Comparison of ENCODE assay signal across 8 cellular contexts in the genomic region with DNA sequence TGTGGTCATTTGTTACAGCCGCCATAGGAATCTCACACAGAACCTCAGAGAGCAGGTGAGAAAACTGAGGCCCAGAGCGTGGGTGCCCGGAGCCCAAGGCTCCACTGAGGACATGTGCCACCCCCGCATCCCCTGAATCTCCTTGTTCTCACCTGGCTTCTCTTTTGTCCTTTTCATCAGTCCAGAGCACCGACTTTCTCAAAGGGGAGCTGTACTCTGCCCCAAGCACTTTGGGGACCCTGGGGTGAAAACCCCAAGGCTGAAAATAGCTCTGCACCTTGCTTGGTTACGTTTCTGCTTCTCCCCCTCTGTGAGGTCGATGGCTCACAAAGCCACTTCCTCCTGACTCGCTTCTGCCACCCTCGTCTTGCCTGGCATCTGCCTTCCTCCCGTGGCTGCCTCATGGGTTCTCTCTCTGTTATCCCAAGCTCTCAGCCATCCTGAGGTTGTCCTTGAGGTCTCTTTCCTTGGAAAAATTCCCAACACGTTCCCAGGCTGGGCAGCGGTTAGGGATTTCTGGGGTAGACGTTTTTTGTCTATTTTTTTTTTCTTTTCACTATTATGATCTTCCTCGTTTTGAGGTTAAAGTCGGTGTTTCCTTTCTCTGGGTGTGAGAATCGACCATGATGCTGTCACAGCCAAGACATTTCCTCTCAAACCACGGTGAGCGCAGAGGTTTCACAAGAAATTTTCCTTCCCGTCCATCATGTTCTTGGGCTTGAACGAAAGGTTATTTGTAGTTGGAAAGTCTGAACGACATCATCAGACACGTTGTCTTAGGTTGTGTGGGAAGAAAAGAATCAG. TPM values are rescaled to one million over a fixed set of nuclear protein-coding genes. Genes with fewer than 3 reads are reported as not detected.
DNase-seq lines count a peak whose midpoint lies in the region; ATAC-seq and TF ChIP-seq lines count a peak whose summit lies in the region.

No MANE protein-coding gene starts in this region.

- H3K4me3 Mint-ChIP-seq in endothelial cell (ENCODE audit: unreplicated experiment) = no peak overlapping the region

- ATAC-seq in HG03159 (IDR thresholded peaks at IDR 0.05; ENCODE audit: unreplicated experiment) (peak; percentile 65), esophagus mucosa (peak; percentile 37)

- no peak overlapping the region for H3K27ac Mint-ChIP-seq in endothelial cell (ENCODE audit: unreplicated experiment)

- H3K4me1 Mint-ChIP-seq in endothelial cell (ENCODE audit: unreplicated experiment) = no peaks in the 10 kb centered on the region

- peaks cover 9% of the 10 kb centered on the region for H3K27me3 Mint-ChIP-seq in endothelial cell (ENCODE audit: unreplicated experiment)

- no peak for TF ChIP-seq CTCF in endothelial cell (IDR thresholded peaks at IDR 0.05; ENCODE audit: unreplicated experiment)

- TF ChIP-seq POLR2A in GM19193 (IDR thresholded peaks at IDR 0.05; ENCODE audit: extremely low read depth, insufficient read depth, insufficient read length) = peak; percentile 39

- H3K9me3 Mint-ChIP-seq in endothelial cell (ENCODE audit: unreplicated experiment) = no peaks in the 10 kb centered on the region

- DNase-seq in activated CD4-positive, CD25-positive, alpha-beta regulatory T cell (lab: John Stamatoyannopoulos, UW) = peak; percentile 14 to 35 (median 24)
- peak; percentile 14 to 85 (median 60) for DNase-seq in stimulated activated naive CD4-positive, alpha-beta T cell (lab: John Stamatoyannopoulos, UW)
- no peak for DNase-seq in NCI-H1092 treated with DMSO at 0.1 percent for 48 hours (lab: John Stamatoyannopoulos, UW)
- DNase-seq in GF-D8 (lab: John Stamatoyannopoulos, UW) = no peak
- DNase-seq in endothelial cell (ENCODE audit: low spot score) = no peak

- peaks cover 9% of the 10 kb centered on the region for H3K36me3 Mint-ChIP-seq in endothelial cell (ENCODE audit: low read depth, unreplicated experiment)

RNA-seq across cellular contexts. Expression of a gene that starts 37.2 kb away (rescaled TPM):
- 2.2 TPM for total RNA-seq in esophagus mucosa
- 1.5 TPM for total RNA-seq in endothelial cell (ENCODE audit: unreplicated experiment)

Comparison
In these comparisons a context has a peak if more than half of its experiments do, and no peak if none do; other contexts are left out.
1. DNase-seq: peak in activated CD4-positive, CD25-positive, alpha-beta regulatory T cell (4 of 4) and stimulated activated naive CD4-positive, alpha-beta T cell (6 of 6); none in NCI-H1092 treated with DMSO at 0.1 percent for 48 hours (single experiment), GF-D8 (single experiment) and endothelial cell (single experiment).